1 cellular context compared by ENCODE assay signal in genomic region chr7:37418381-37418780, GRCh38.
TF ChIP-seq lines count a peak whose summit lies in the region.

No MANE protein-coding gene starts in this region.

TF ChIP-seq in H1, 55 proteins besides CTCF, POLR2A, EP300 and RAD21:
- TF ChIP-seq MAFK (IDR thresholded peaks at IDR 0.05; ENCODE audit: low read depth, low read length), result no peak
- TF ChIP-seq FOSL1 (IDR thresholded peaks at IDR 0.05; ENCODE audit: insufficient read depth, low read depth, low read length), result no peak
- no peak for TF ChIP-seq KDM4A (IDR thresholded peaks at IDR 0.05; ENCODE audit: low read depth, low read length, severe bottlenecking)
